11 cellular contexts compared by ENCODE assay signal in the genomic region with DNA sequence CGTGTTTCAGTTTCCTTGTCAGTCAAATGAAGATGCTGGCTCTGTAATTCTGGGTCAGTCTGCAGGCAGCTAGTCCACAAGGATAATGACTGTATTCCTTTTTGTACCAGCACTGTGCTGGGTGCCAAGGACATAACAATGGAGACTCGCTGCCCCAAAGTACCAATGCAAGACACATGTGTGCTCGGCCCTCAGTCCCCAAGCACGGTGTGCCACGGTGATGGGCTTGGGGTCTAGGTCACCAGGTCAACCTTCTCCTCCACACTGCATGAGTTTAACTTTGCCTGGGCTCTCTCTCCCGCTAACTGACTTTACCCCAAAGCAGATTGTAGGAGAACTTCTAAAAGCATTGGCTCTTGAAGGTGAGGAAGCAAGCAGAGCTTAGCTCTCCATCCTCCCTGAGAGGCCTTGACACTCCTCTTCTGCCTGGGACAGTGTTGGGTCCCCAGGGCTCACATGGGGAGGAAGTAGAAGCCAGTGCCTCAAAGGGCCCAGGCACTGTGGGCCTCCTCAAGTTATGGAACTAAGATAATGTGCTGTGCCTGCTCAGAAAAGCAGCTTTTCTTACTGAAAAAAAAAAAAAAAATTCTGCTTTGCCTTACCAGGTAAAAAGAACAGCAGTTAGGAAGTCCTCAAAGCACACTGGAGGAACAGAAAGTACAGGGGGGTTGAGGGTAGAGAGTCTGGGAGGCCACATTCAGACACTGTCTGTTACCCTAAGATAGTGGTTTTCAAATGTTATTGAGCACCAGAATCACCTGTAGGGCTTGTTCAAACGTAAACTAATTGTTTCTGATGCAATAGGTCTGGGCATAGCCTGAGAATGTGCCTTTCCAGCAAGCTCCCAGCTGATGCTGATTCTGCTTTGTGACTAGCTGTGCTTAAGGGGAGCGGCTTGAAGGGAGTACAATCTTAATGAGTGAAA.
DNase-seq lines count a peak whose midpoint lies in the region; ATAC-seq and FAIRE-seq lines count a peak whose summit lies in the region.
"Had no signal": no experiment of that assay in that cellular context is flagged by ENCODE, and none has a peak within 500 bp of the region (broad histone marks: within the 10 kb centered on the region; RNA-seq: fewer than 3 reads in every experiment).

No MANE protein-coding gene starts in this region.

- no peaks in the 10 kb centered on the region for H3K36me3 ChIP-seq in SJCRH30

- DNase-seq in activated CD8-positive, alpha-beta T cell treated with anti-CD3 and anti-CD28 coated beads, Interleukin-2, amount 10 ng/mL, durations not matched to agents 7 days and 5 days, result no peak
- DNase-seq in GOT3 (lab: John Stamatoyannopoulos, UW) (no peak), HTR-8/SVneo (ENCODE audit: insufficient read length, low spot score) (no peak), NCI-H1436 (lab: John Stamatoyannopoulos, UW) (no peak), SJCRH30 (no peak)
- DNase-seq: DMS79 treated with DMSO at 0.1 percent for 48 hours; stimulated activated CD4-positive, alpha-beta T cell treated with anti-CD3 and anti-CD28 coated beads, Interleukin-4, amount 100 ng/mL, for 4 hours had no signal

- peaks cover 24% of the 10 kb centered on the region for H3K4me1 Mint-ChIP-seq in activated CD8-positive, alpha-beta T cell treated with anti-CD3 and anti-CD28 coated beads, Interleukin-2, amount 10 ng/mL, durations not matched to agents 7 days and 5 days (ENCODE audit: low read depth)

- H3K36me3 Mint-ChIP-seq in activated CD8-positive, alpha-beta T cell treated with anti-CD3 and anti-CD28 coated beads, Interleukin-2, amount 10 ng/mL, durations not matched to agents 7 days and 5 days (ENCODE audit: low read depth), result no peaks in the 10 kb centered on the region

- POLR2A ChIA-PET in activated CD8-positive, alpha-beta T cell treated with anti-CD3 and anti-CD28 coated beads, Interleukin-2, amount 10 ng/mL, durations not matched to agents 7 days and 5 days (lab: Charles Lee), result no interaction called here

- no peaks in the 10 kb centered on the region for H3K27me3 ChIP-seq in SJCRH30

- H3K4me3 ChIP-seq in SJCRH30, result no peak overlapping the region

- ATAC-seq in GM18502 (IDR thresholded peaks at IDR 0.05; ENCODE audit: poor library complexity, unreplicated experiment), result peak; percentile 83
- ATAC-seq in GM19452 (IDR thresholded peaks at IDR 0.05; ENCODE audit: unreplicated experiment), result peak; percentile 44
- peak; percentile 76 for ATAC-seq in HG03039 (IDR thresholded peaks at IDR 0.05; ENCODE audit: unreplicated experiment)
- ATAC-seq in activated CD8-positive, alpha-beta T cell treated with anti-CD3 and anti-CD28 coated beads, Interleukin-2, amount 10 ng/mL, durations not matched to agents 7 days and 5 days, result peak; percentile 49

- no peak for FAIRE-seq in HTR-8/SVneo (lab: Jason Lieb, UNC)
- FAIRE-seq: frontal cortex had no signal

- H3K27ac ChIP-seq in SJCRH30, result no peak overlapping the region

- H3K4me1 ChIP-seq in SJCRH30, result no peaks in the 10 kb centered on the region

- no peak overlapping the region for H3K4me3 Mint-ChIP-seq in activated CD8-positive, alpha-beta T cell treated with anti-CD3 and anti-CD28 coated beads, Interleukin-2, amount 10 ng/mL, durations not matched to agents 7 days and 5 days

- CTCF ChIA-PET in activated CD8-positive, alpha-beta T cell treated with anti-CD3 and anti-CD28 coated beads, Interleukin-2, amount 10 ng/mL, durations not matched to agents 7 days and 5 days (lab: Charles Lee), result interaction anchor here (1.4 to 2.5 kb wide), 3 partner anchors 10 to 480 kb away, joined by 6 to 11 read pairs (median 8); no protein-coding TSS in a partner anchor

- no peaks in the 10 kb centered on the region for H3K9me3 ChIP-seq in SJCRH30 (replicated peaks)

- no peaks in the 10 kb centered on the region for H3K9me3 Mint-ChIP-seq in activated CD8-positive, alpha-beta T cell treated with anti-CD3 and anti-CD28 coated beads, Interleukin-2, amount 10 ng/mL, durations not matched to agents 7 days and 5 days (ENCODE audit: insufficient read depth)

- no peaks in the 10 kb centered on the region for H3K27me3 Mint-ChIP-seq in activated CD8-positive, alpha-beta T cell treated with anti-CD3 and anti-CD28 coated beads, Interleukin-2, amount 10 ng/mL, durations not matched to agents 7 days and 5 days (ENCODE audit: low read depth)

- H3K27ac Mint-ChIP-seq in activated CD8-positive, alpha-beta T cell treated with anti-CD3 and anti-CD28 coated beads, Interleukin-2, amount 10 ng/mL, durations not matched to agents 7 days and 5 days, result no peak overlapping the region
